ENCODE assay signal across 26 cellular contexts in the genomic region with DNA sequence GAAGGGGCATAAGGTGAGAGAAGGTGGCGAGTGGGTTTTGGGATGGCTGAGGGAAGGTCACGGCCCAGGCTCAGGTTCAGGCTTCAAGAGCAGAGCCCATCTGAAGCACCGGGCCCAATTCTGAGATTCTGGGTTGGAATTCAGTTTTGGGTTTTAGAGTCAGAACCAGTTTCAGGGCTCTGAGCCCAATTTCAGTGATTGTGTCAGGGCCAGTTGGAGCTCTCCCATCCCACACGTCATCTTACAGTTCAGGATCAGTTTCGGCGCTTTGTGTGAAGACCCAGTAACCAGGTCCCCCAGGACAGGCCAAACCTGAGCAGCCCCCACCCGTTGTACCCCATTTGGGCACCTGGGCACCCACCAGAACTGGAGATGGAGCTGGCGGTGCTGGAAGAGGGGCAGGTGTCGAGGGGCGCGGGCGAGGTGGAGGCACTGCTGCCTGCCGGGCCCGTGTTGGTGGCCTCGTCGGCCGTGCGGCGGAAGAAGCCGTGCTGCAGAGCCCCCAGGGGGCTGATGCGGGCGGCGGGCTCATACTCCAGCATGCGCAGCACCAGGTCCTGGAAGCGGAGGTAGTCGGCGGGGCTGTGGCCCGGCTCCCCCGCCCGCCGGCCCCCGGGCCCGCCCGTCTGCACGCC. TPM values are rescaled to one million over a fixed set of nuclear protein-coding genes. Genes with fewer than 3 reads are reported as not detected.
DNase-seq lines count a peak whose midpoint lies in the region; ATAC-seq and TF ChIP-seq lines count a peak whose summit lies in the region.
"Had no signal": no experiment of that assay in that cellular context is flagged by ENCODE, and none has a peak within 500 bp of the region (broad histone marks: within the 10 kb centered on the region; RNA-seq: fewer than 3 reads in every experiment).

No MANE protein-coding gene starts in this region.

- H3K4me1 Mint-ChIP-seq in effector memory CD8-positive, alpha-beta T cell (ENCODE audit: low read depth in 2 of 2): peaks cover 21 to 23% of the 10 kb centered on the region in 2 donors

- peaks cover 6 to 70% of the 10 kb centered on the region in 2 donors for H3K36me3 ChIP-seq in psoas muscle (ENCODE audit: insufficient read depth in 1 of 2, low read depth in 1 of 2)

- H3K4me3 ChIP-seq in psoas muscle: no peak overlapping the region

- no peaks in the 10 kb centered on the region for H3K9me3 ChIP-seq in psoas muscle
- H3K9me3 ChIP-seq: BE2C had no signal

- no peak for TF ChIP-seq CTCF in psoas muscle (IDR thresholded peaks at IDR 0.05)

- H3K4me1 ChIP-seq in psoas muscle: peaks cover 32% of the 10 kb centered on the region

- no peak overlapping the region for H3K4me3 Mint-ChIP-seq in effector memory CD8-positive, alpha-beta T cell
- H3K4me3 Mint-ChIP-seq: CD14-positive monocyte had no signal

- peak; percentile 60 for DNase-seq in activated effector memory CD4-positive, alpha-beta T cell treated with anti-CD3 and anti-CD28 coated beads, Interleukin-2, amount 50 U/mL, for 16 hours
- no peak for DNase-seq in activated effector memory CD4-positive, alpha-beta T cell treated with Interleukin-2 at 50 U/mL for 16 hours
- no peak for DNase-seq in effector memory CD8-positive, alpha-beta T cell
- DNase-seq in psoas muscle (peak in 1 of 2 donors; percentile 57), NCI-H524 (lab: John Stamatoyannopoulos, UW) (no peak), SKM-1 (lab: John Stamatoyannopoulos, UW; ENCODE audit: unreplicated experiment) (no peak)
- DNase-seq in NK-92 treated with Interleukin-12 subunit alpha and Interleukin-12 subunit beta, amount 100 ng/mL, for 24 hours (lab: John Stamatoyannopoulos, UW): no peak
- DNase-seq: BE2C; Calu3; CD8-positive, alpha-beta memory T cell; DMS79 treated with DMSO at 0.1 percent for 48 hours; GOT3; HCEC 1CT; NCI-H1048; NCI-H1417; NCI-H1694; NCI-H2029 treated with DMSO at 0.1 percent for 48 hours; NCI-H2227 treated with DMSO at 0.1 percent for 48 hours; NCI-H69; SHP77 treated with DMSO at 0.1 percent for 48 hours had no signal

- peaks cover 41% of the 10 kb centered on the region for H3K36me3 Mint-ChIP-seq in effector memory CD8-positive, alpha-beta T cell (ENCODE audit: insufficient read depth)

- H3K27me3 Mint-ChIP-seq in effector memory CD8-positive, alpha-beta T cell: no peaks in the 10 kb centered on the region
- H3K27me3 Mint-ChIP-seq: CD8-positive, alpha-beta memory T cell had no signal

- H3K27me3 ChIP-seq in psoas muscle (ENCODE audit: insufficient read depth in 3 of 3, low read length in 2 of 3): no peaks in the 10 kb centered on the region
- H3K27me3 ChIP-seq: BE2C had no signal

- peak overlapping the region; percentile 53 to 55 for H3K27ac Mint-ChIP-seq in effector memory CD8-positive, alpha-beta T cell

- no peaks in the 10 kb centered on the region for H3K9me3 Mint-ChIP-seq in effector memory CD8-positive, alpha-beta T cell
- H3K9me3 Mint-ChIP-seq: CD14-positive monocyte; CD8-positive, alpha-beta memory T cell had no signal

- peak overlapping the region; percentile 46 for H3K27ac ChIP-seq in psoas muscle
- H3K27ac ChIP-seq: 22Rv1, HL-60 had no signal

- intact Hi-C loops in psoas muscle (cut with DNase I): no loop called here

- ATAC-seq in effector memory CD8-positive, alpha-beta T cell (replicated peaks): no peak
- no peak for ATAC-seq in psoas muscle
- ATAC-seq: Panc1 had no signal

- 80 to 88% (median 83%) methylated on average over 31 to 35 of the region's 35 CpGs for WGBS in psoas muscle, 3 donors

RNA-seq across cellular contexts. Expression of gene DYRK1B, which starts 7.5 kb away (rescaled TPM):
- total RNA-seq in psoas muscle: 100 to 1,000 TPM in 2 of 4 donors, 10 to 100 TPM in 2; 64.5 to 157 (median 109) TPM
- polyA plus RNA-seq in psoas muscle: 10 to 100 TPM; 11.1 to 46.4 (median 35.3) TPM

RNA-seq across cellular contexts. Expression of gene FBL, which starts 19.8 kb away (rescaled TPM):
- total RNA-seq in psoas muscle: 100 to 1,000 TPM in 3 of 4 donors, 10 to 100 TPM in 1; 70.3 to 150 (median 114) TPM
- polyA plus RNA-seq in psoas muscle: 100 to 1,000 TPM; 142 to 267 (median 162) TPM

RNA-seq across cellular contexts. Expression of gene LEUTX, which starts 47.8 kb away (rescaled TPM):
- not detected for total RNA-seq in psoas muscle
- polyA plus RNA-seq in psoas muscle: not detected
- total RNA-seq: Calu3; CD8-positive, alpha-beta memory T cell; NCI-H460; OCI-LY7 had no signal
- polyA plus RNA-seq: CD14-positive monocyte; CD8-positive, alpha-beta memory T cell had no signal
